Comparison of ENCODE assay signal across 8 cellular contexts in genomic region chr4:140049924-140050681, GRCh38.
DNase-seq lines count a peak whose midpoint lies in the region; ATAC-seq and TF ChIP-seq lines count a peak whose summit lies in the region.

No MANE protein-coding gene starts in this region.

- H3K9ac ChIP-seq in mesendoderm (ENCODE audit: low read length): no peak overlapping the region

- H3K4ac ChIP-seq in mesendoderm (ENCODE audit: low read depth, low read length): no peak overlapping the region

- H2BK120ac ChIP-seq in mesendoderm (ENCODE audit: low read depth, low read length): no peak overlapping the region

- peak overlapping the region; percentile 39 for H3K18ac ChIP-seq in mesendoderm (ENCODE audit: low read length)

- CTCF ChIA-PET in AG04449 (lab: Yijun Ruan, JAX): interaction anchor here (0.8 to 4.6 kb wide), 13 partner anchors 10 to 320 kb away, joined by 3 to 43 read pairs (median 6); no protein-coding TSS in a partner anchor

- no peaks in the 10 kb centered on the region for H3K79me2 ChIP-seq in mesendoderm (ENCODE audit: control insufficient read depth, insufficient read depth, low read length)

- peak overlapping the region; percentile 36 to 83 (median 80) for H3K4me3 Mint-ChIP-seq in brain

- peak overlapping the region; percentile 22 for H3K27ac ChIP-seq in mesendoderm (ENCODE audit: low read depth, low read length)

- no peaks in the 10 kb centered on the region for H3K36me3 ChIP-seq in mesendoderm (ENCODE audit: control insufficient read depth, insufficient read depth, low read length)

- no CpG with 5 or more reads among the region's 7 CpGs for WGBS in mesendoderm (ENCODE audit: extremely low coverage, insufficient coverage, low lambda C conversion rate)

- ATAC-seq in GM19455 (IDR thresholded peaks at IDR 0.05; ENCODE audit: unreplicated experiment): no peak

- H3K4me2 ChIP-seq in mesendoderm (ENCODE audit: low read length): no peak overlapping the region

- POLR2A ChIA-PET in AG04449 (lab: Yijun Ruan, JAX): no interaction called here

- H3K4me1 Mint-ChIP-seq in brain: peaks cover 67% of the 10 kb centered on the region

- no peak overlapping the region for H4K5ac ChIP-seq in mesendoderm (ENCODE audit: low read length)

- H3K4me3 ChIP-seq in AG04449 (ENCODE audit: low read depth, low read length): no peak overlapping the region
- no peak overlapping the region for H3K4me3 ChIP-seq in mesendoderm (ENCODE audit: low read length)

- peak overlapping the region; percentile 75 to 98 (median 96) for H3K27ac Mint-ChIP-seq in brain

- H2BK5ac ChIP-seq in mesendoderm (ENCODE audit: low read length): no peak overlapping the region

- H3K23ac ChIP-seq in mesendoderm (ENCODE audit: low read length): no peak overlapping the region

- no peaks in the 10 kb centered on the region for H3K9me3 Mint-ChIP-seq in brain

- H3K56ac ChIP-seq in mesendoderm (ENCODE audit: low read length): peak overlapping the region; percentile 56

- peak overlapping the region; percentile 28 for H2AK5ac ChIP-seq in mesendoderm (ENCODE audit: low read length)

- H3K36me3 Mint-ChIP-seq in brain: no peaks in the 10 kb centered on the region

- H2BK15ac ChIP-seq in mesendoderm (replicated peaks; ENCODE audit: low read depth): peak overlapping the region; percentile 57

- no peak overlapping the region for H4K8ac ChIP-seq in mesendoderm (ENCODE audit: low read depth, low read length)

- H3K27me3 ChIP-seq in mesendoderm (ENCODE audit: insufficient read depth, low read length, poor library complexity): no peaks in the 10 kb centered on the region

- H3K27me3 Mint-ChIP-seq in brain: no peaks in the 10 kb centered on the region

- H3K4me1 ChIP-seq in mesendoderm (ENCODE audit: control insufficient read depth, low read depth, low read length): peaks cover 33% of the 10 kb centered on the region

- no peaks in the 10 kb centered on the region for H3K79me1 ChIP-seq in mesendoderm (ENCODE audit: low read length)

- TF ChIP-seq CTCF in AG04449 (IDR thresholded peaks at IDR 0.05; ENCODE audit: insufficient read depth, low read length, missing control alignments) (peak; percentile 36), GM12873 (IDR thresholded peaks at IDR 0.05; ENCODE audit: insufficient read depth, low read depth, low read length, missing control alignments) (peak; percentile 57), brain (conservative IDR thresholded peaks at IDR 0.05) (peak; percentile 43 to 80)

- no peak for DNase-seq in AG04449 (ENCODE audit: low read depth, low spot score)
- DNase-seq in NCI-H446 treated with DMSO at 0.1 percent for 48 hours (lab: John Stamatoyannopoulos, UW): peak; percentile 87
- peak; percentile 87 for DNase-seq in mesendoderm
- no peak for DNase-seq in GM19240 (ENCODE audit: insufficient read length, low spot score)
- no peak for DNase-seq in GM03348 (ENCODE audit: low spot score)

Comparison
In these comparisons a context has a peak if more than half of its experiments do, and no peak if none do; other contexts are left out.
1. DNase-seq: peak in NCI-H446 treated with DMSO at 0.1 percent for 48 hours (single experiment) and mesendoderm (single experiment); none in AG04449 (single experiment), GM19240 (single experiment) and GM03348 (single experiment).
2. Peak in every context shown above with its lines, with median percentiles within 50 percentile points of each other: CTCF ChIP-seq.